Comparison of ENCODE assay signal across 13 cellular contexts in the genomic region with DNA sequence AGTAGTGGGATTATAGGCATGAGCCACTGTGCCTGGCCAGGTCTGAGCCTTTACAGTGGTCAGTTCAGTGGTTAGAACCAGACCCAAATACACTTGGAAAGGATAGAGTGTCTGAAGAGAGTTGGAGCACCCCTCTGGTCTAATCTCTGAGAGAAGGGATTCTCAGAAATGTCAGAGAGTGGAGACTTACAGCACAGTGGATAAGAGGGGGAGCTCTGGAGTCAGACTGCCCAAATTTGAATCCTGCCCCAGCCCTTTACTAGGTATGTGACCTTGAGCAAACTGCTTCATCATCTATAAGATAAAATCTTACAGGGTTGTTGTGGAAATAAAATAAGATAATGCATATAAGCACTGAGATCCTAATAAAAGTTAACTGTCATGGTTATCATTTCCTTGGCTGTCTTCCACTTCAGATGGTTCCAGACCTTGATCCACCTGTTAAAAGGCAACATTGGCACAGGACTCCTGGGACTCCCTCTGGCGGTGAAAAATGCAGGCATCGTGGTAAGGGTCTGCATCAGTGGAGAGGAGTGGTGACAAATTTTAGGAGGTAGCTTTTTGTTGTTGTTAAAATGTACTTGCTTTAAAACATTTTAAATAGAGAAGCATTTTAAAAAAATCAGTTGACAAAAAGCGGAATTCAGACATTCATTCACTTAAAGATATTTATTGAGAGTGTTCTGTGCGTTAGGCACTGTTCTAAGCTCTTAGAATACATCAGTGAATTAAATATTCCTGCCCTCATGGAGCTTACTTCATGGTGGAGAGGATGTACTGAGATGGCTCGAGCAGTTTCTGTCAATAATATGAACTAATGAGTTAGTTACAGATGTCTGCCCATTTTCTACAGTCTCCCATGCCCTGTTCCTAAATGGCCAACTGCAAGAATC. TPM values are rescaled to one million over a fixed set of nuclear protein-coding genes. Genes with fewer than 3 reads are reported as not detected.
DNase-seq lines count a peak whose midpoint lies in the region; ATAC-seq, FAIRE-seq and TF ChIP-seq lines count a peak whose summit lies in the region.
"Had no signal": no experiment of that assay in that cellular context is flagged by ENCODE, and none has a peak within 500 bp of the region (broad histone marks: within the 10 kb centered on the region; RNA-seq: fewer than 3 reads in every experiment).

No MANE protein-coding gene starts in this region.

- POLR2A ChIA-PET in BJ (lab: Charles Lee), result no interaction called here

- H3K4me3 Mint-ChIP-seq in mesothelial cell of epicardium, result no peak overlapping the region

- TF ChIP-seq POLR2A in H54 (IDR thresholded peaks at IDR 0.05; ENCODE audit: low read depth, low read length), result no peak

- CTCF ChIA-PET in BJ (lab: Yijun Ruan, JAX), result interaction anchor here (1.1 to 2.3 kb wide), 3 partner anchors 10 to 21 kb away, joined by 4 to 11 read pairs (median 5); partner anchors contain the start of gene SLC36A1

- peaks cover 8% of the 10 kb centered on the region for H3K36me3 ChIP-seq in BJ (ENCODE audit: control insufficient read depth, insufficient read depth, low read length)

- H3K9me3 Mint-ChIP-seq in mesothelial cell of epicardium, result no peaks in the 10 kb centered on the region

- H3K36me3 Mint-ChIP-seq in mesothelial cell of epicardium, result peaks cover 23% of the 10 kb centered on the region

- peak; percentile 38 for TF ChIP-seq CTCF in BJ (IDR thresholded peaks at IDR 0.05; ENCODE audit: insufficient read depth, low read depth, low read length)
- TF ChIP-seq CTCF in choroid plexus epithelial cell (conservative IDR thresholded peaks at IDR 0.05; ENCODE audit: low read depth, low read length), result peak; percentile 66
- TF ChIP-seq CTCF in mesothelial cell of epicardium (IDR thresholded peaks at IDR 0.05; ENCODE audit: unreplicated experiment), result peak; percentile 47

- DNase-seq in BJ (ENCODE audit: low read depth), result no peak
- DNase-seq in HuH-7 (ENCODE audit: low spot score), result peak; percentile 37
- DNase-seq in choroid plexus epithelial cell (ENCODE audit: low read depth), result no peak
- no peak for DNase-seq in mesothelial cell of epicardium (ENCODE audit: low spot score in 2 of 2, unreplicated experiment in 2 of 2)
- DNase-seq in H54 (ENCODE audit: insufficient read length, low spot score), result no peak
- no peak for DNase-seq in NCI-H2029 treated with DMSO at 0.1 percent for 48 hours (lab: John Stamatoyannopoulos, UW)
- DNase-seq: GOT3; NCI-H1092 treated with DMSO at 0.1 percent for 48 hours; NK-92 treated with Interleukin-12 subunit alpha and Interleukin-12 subunit beta, amount 100 ng/mL, for 24 hours; nucleus accumbens had no signal

- FAIRE-seq in H54 (lab: Jason Lieb, UNC), result no peak

- H3K4me3 ChIP-seq in BJ (ENCODE audit: low read depth, low read length) (no peak overlapping the region), choroid plexus epithelial cell (ENCODE audit: low read depth, low read length) (no peak overlapping the region)
- H3K4me3 ChIP-seq: suprapubic skin had no signal

- H3K27ac Mint-ChIP-seq in mesothelial cell of epicardium, result no peak overlapping the region

- no peaks in the 10 kb centered on the region for H3K27me3 Mint-ChIP-seq in mesothelial cell of epicardium (ENCODE audit: low read depth)

- H3K27me3 ChIP-seq in BJ (ENCODE audit: control insufficient read depth, insufficient read depth, low read length), result no peaks in the 10 kb centered on the region
- H3K27me3 ChIP-seq: suprapubic skin had no signal

- ATAC-seq in GM18858 (IDR thresholded peaks at IDR 0.05; ENCODE audit: unreplicated experiment) (no peak), GM21737 (IDR thresholded peaks at IDR 0.05; ENCODE audit: unreplicated experiment) (no peak)

- H3K4me1 Mint-ChIP-seq in mesothelial cell of epicardium, result peaks cover 10% of the 10 kb centered on the region

RNA-seq across cellular contexts. Expression of gene SLC36A1, which starts 16.0 kb away (rescaled TPM):
- polyA plus RNA-seq in BJ (2011; rRNA removed), result 21.2 and 26.0 TPM in 2 replicates
- 26.5 and 44.2 TPM in 2 replicates for polyA minus RNA-seq in BJ (2011; rRNA and poly(A)+ RNA removed)
- total RNA-seq in mesothelial cell of epicardium, result 13.0 to 14.7 TPM (median 14.5 TPM) in 3 replicates
